ENCODE assay signal across 8 cellular contexts in genomic region chr15:86915811-86916331, GRCh38.
DNase-seq lines count a peak whose midpoint lies in the region; ATAC-seq and TF ChIP-seq lines count a peak whose summit lies in the region.

No MANE protein-coding gene starts in this region.

- H3K27ac ChIP-seq in 22Rv1 (no peak overlapping the region), OCI-LY1 (ENCODE audit: low read depth, low read length, poor library complexity, severe bottlenecking) (no peak overlapping the region)

- no peak overlapping the region for H3K4me2 ChIP-seq in OCI-LY1 (ENCODE audit: low read length)

- H4K20me1 ChIP-seq in OCI-LY1 (ENCODE audit: insufficient read depth, low read length), result no peaks in the 10 kb centered on the region

- no peaks in the 10 kb centered on the region for H3K4me1 ChIP-seq in OCI-LY1 (ENCODE audit: insufficient read depth, low read length, severe bottlenecking)

- no peaks in the 10 kb centered on the region for H3K79me2 ChIP-seq in OCI-LY1 (ENCODE audit: insufficient read depth, low read length)

- TF ChIP-seq CTCF in 22Rv1 (IDR thresholded peaks at IDR 0.05) (peak; percentile 61), OCI-LY1 (IDR thresholded peaks at IDR 0.05; ENCODE audit: low read length) (peak; percentile 46; the same call in 1 of the 2 replicates)

- H3K9me3 ChIP-seq in OCI-LY1 (ENCODE audit: low read length), result no peaks in the 10 kb centered on the region

- H3K36me3 ChIP-seq in OCI-LY1 (ENCODE audit: insufficient read depth, low read length), result no peaks in the 10 kb centered on the region

- no peak for ATAC-seq in HG03175 (IDR thresholded peaks at IDR 0.05; ENCODE audit: unreplicated experiment)

- no peak overlapping the region for H2AFZ ChIP-seq in OCI-LY1 (ENCODE audit: low read length)

- H3K4me3 ChIP-seq in OCI-LY1 (ENCODE audit: low read depth, low read length, poor library complexity, severe bottlenecking), result no peak overlapping the region

- H3F3A ChIP-seq in OCI-LY1 (ENCODE audit: insufficient read depth, low read length), result no peaks in the 10 kb centered on the region

- no peak overlapping the region for H3K9ac ChIP-seq in OCI-LY1 (ENCODE audit: low read length)

- no peaks in the 10 kb centered on the region for H3K9me2 ChIP-seq in OCI-LY1 (ENCODE audit: low read depth, low read length)

- DNase-seq in H4 (ENCODE audit: low spot score) (peak; percentile 65), epidermal melanocyte (ENCODE audit: insufficient read length, low spot score) (peak; percentile 53), myocyte (ENCODE audit: low read depth) (peak; percentile 64), NCI-H1436 (lab: John Stamatoyannopoulos, UW) (no peak), UCSD-AML1 (lab: John Stamatoyannopoulos, UW; ENCODE audit: unreplicated experiment) (no peak)

- no peaks in the 10 kb centered on the region for H3K27me3 ChIP-seq in OCI-LY1 (ENCODE audit: insufficient read depth, low read length)

Comparison
In these comparisons a context has a peak if more than half of its experiments do, and no peak if none do; other contexts are left out.
1. DNase-seq: peak in H4 (single experiment), epidermal melanocyte (single experiment) and myocyte (single experiment); none in NCI-H1436 (single experiment) and UCSD-AML1 (single experiment).